In the genomic region with DNA sequence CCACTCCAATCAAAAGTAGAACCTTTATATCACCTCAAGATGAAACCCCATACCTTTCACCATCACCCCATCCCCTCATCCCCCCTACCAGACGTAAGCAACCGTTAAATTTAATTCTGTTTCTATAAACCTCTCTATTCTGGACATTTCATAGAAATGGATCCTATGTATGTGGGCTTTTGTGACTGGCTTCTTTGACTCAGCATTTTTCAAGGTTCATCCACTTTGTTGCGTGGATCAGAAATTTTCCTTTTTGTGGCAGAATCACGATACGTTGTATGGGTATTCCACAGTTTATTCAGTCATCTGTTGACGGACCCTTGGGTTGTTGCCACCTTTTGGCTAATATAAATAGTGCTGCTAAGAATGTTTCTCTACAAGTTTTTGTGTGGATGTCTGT, we compare ENCODE assay signal across 18 cellular contexts. TPM values are rescaled to one million over a fixed set of nuclear protein-coding genes. Genes with fewer than 3 reads are reported as not detected.
DNase-seq lines count a peak whose midpoint lies in the region; ATAC-seq, FAIRE-seq and TF ChIP-seq lines count a peak whose summit lies in the region.
"Had no signal": no experiment of that assay in that cellular context is flagged by ENCODE, and none has a peak within 500 bp of the region (broad histone marks: within the 10 kb centered on the region; RNA-seq: fewer than 3 reads in every experiment).

No MANE protein-coding gene starts in this region.

- CTCF ChIA-PET in A549 (lab: Yijun Ruan, JAX) (no interaction called here), OCI-LY7 (lab: Charles Lee; ENCODE audit: unreplicated experiment) (no interaction called here), MCF 10A (lab: Yijun Ruan, JAX) (no interaction called here)

- no peak overlapping the region for H3K27ac Mint-ChIP-seq in memory B cell
- no peak overlapping the region for H3K27ac Mint-ChIP-seq in MCF 10A (ENCODE audit: low read depth, unreplicated experiment)
- H3K27ac Mint-ChIP-seq: CD14-positive monocyte; CD8-positive, alpha-beta T cell had no signal

- peaks cover 52% of the 10 kb centered on the region for H4K20me1 ChIP-seq in OCI-LY7 (ENCODE audit: insufficient read depth, low read length)
- no peaks in the 10 kb centered on the region for H4K20me1 ChIP-seq in osteoblast (ENCODE audit: insufficient read depth, low read length)

- H3K27ac ChIP-seq in A549 = no peak overlapping the region
- H3K27ac ChIP-seq in OCI-LY7 (ENCODE audit: low read depth, low read length, poor library complexity, severe bottlenecking) = peak overlapping the region; percentile 17
- H3K27ac ChIP-seq in osteoblast (ENCODE audit: low read depth, low read length) = no peak overlapping the region
- H3K27ac ChIP-seq: HL-60 had no signal

- H3K36me3 Mint-ChIP-seq in memory B cell (peaks cover 44% of the 10 kb centered on the region), MCF 10A (ENCODE audit: insufficient read depth, unreplicated experiment) (no peaks in the 10 kb centered on the region)
- H3K36me3 Mint-ChIP-seq: CD8-positive, alpha-beta T cell had no signal

- no peaks in the 10 kb centered on the region for H3K27me3 Mint-ChIP-seq in memory B cell
- no peaks in the 10 kb centered on the region for H3K27me3 Mint-ChIP-seq in MCF 10A (ENCODE audit: insufficient read depth, unreplicated experiment)

- intact Hi-C loops in OCI-LY7 (cut with micrococcal nuclease; ENCODE audit: unreplicated experiment) (no loop called here), MCF 10A (cut with micrococcal nuclease) (no loop called here)

- H3K36me3 ChIP-seq in OCI-LY7 (ENCODE audit: insufficient read depth, low read length) (peaks cover 82% of the 10 kb centered on the region), osteoblast (ENCODE audit: insufficient read depth, low read length) (no peaks in the 10 kb centered on the region)

- no peak for TF ChIP-seq CTCF in A549 (IDR thresholded peaks at IDR 0.05)
- no peak for TF ChIP-seq CTCF in GM12864 (IDR thresholded peaks at IDR 0.05; ENCODE audit: low read depth, low read length, missing control alignments)
- no peak for TF ChIP-seq CTCF in OCI-LY7 (conservative IDR thresholded peaks at IDR 0.05; ENCODE audit: low read length)
- no peak for TF ChIP-seq CTCF in osteoblast (IDR thresholded peaks at IDR 0.05; ENCODE audit: extremely low read depth, low read depth, low read length)
- TF ChIP-seq CTCF in MCF 10A (IDR thresholded peaks at IDR 0.05; ENCODE audit: unreplicated experiment) = no peak

- DNase-seq in A549 (ENCODE audit: low read depth in 1 of 2, low spot score in 1 of 2) (no peak), GM12864 (ENCODE audit: low read depth) (no peak), OCI-LY7 (ENCODE audit: low spot score) (no peak), memory B cell (ENCODE audit: low spot score in 2 of 2) (no peak), osteoblast (ENCODE audit: insufficient read length, low spot score, missing footprints) (no peak), MCF 10A (ENCODE audit: unreplicated experiment) (no peak)
- DNase-seq in activated naive CD4-positive, alpha-beta T cell treated with Interleukin-2 at 50 U/mL for 16 hours = no peak
- DNase-seq: CD8-positive, alpha-beta T cell; COR-L47; DMS153; DND-41; GDM1; HCEC 1CT had no signal

- H3K9me3 ChIP-seq in A549 (no peaks in the 10 kb centered on the region), OCI-LY7 (ENCODE audit: low read length) (no peaks in the 10 kb centered on the region), osteoblast (ENCODE audit: low read depth, low read length) (no peaks in the 10 kb centered on the region)

- H3K4me3 ChIP-seq in A549 (no peak overlapping the region), GM12864 (ENCODE audit: low read depth, low read length) (peak overlapping the region; percentile 1; the same call in 1 of the 2 replicates), OCI-LY7 (ENCODE audit: low read depth, low read length, poor library complexity, severe bottlenecking) (peak overlapping the region; percentile 76), osteoblast (ENCODE audit: insufficient read depth, low read length) (no peak overlapping the region)

- POLR2A ChIA-PET in A549 (lab: Yijun Ruan, JAX) (no interaction called here), OCI-LY7 (lab: Charles Lee) (interaction anchor here (0.6 to 1.6 kb wide), 2 partner anchors 11 to 41 kb away, joined by 5 read pairs; no protein-coding TSS in a partner anchor), MCF 10A (lab: Yijun Ruan, JAX) (no interaction called here)

- H3K4me2 ChIP-seq in A549 (no peak overlapping the region), OCI-LY7 (ENCODE audit: low read length) (peak overlapping the region; percentile 92), osteoblast (ENCODE audit: insufficient read depth, low read length) (no peak overlapping the region)

- FAIRE-seq in A549 (lab: Jason Lieb, UNC) = no peak
- FAIRE-seq: A204.1, D721Med, H1 had no signal

- no peak for TF ChIP-seq POLR2A in A549 (IDR thresholded peaks at IDR 0.05; ENCODE audit: low read length)

- H3K79me2 ChIP-seq in OCI-LY7 (ENCODE audit: insufficient read depth, low read depth, low read length) = peaks cover 100% of the 10 kb centered on the region
- no peaks in the 10 kb centered on the region for H3K79me2 ChIP-seq in osteoblast (ENCODE audit: insufficient read depth, low read length)

- H2AFZ ChIP-seq in OCI-LY7 (ENCODE audit: low read length) = no peak overlapping the region
- no peak overlapping the region for H2AFZ ChIP-seq in osteoblast (ENCODE audit: low read length)

- H3K27me3 ChIP-seq in osteoblast (ENCODE audit: insufficient read depth, low read length) = no peaks in the 10 kb centered on the region

- peak overlapping the region; percentile 32 for H3K4me3 Mint-ChIP-seq in memory B cell
- no peak overlapping the region for H3K4me3 Mint-ChIP-seq in MCF 10A (ENCODE audit: unreplicated experiment)
- H3K4me3 Mint-ChIP-seq: CD14-positive monocyte; CD8-positive, alpha-beta T cell had no signal

- H3K9me3 Mint-ChIP-seq in memory B cell = no peaks in the 10 kb centered on the region
- H3K9me3 Mint-ChIP-seq in MCF 10A (ENCODE audit: unreplicated experiment) = no peaks in the 10 kb centered on the region
- H3K9me3 Mint-ChIP-seq: CD8-positive, alpha-beta T cell had no signal

- no peaks in the 10 kb centered on the region for H3K4me1 ChIP-seq in A549
- H3K4me1 ChIP-seq in OCI-LY7 (ENCODE audit: insufficient read depth, low read length, poor library complexity, severe bottlenecking) = peaks cover 86% of the 10 kb centered on the region
- no peaks in the 10 kb centered on the region for H3K4me1 ChIP-seq in osteoblast (ENCODE audit: insufficient read depth, low read length)

- H3K4me1 Mint-ChIP-seq in memory B cell (peaks cover 72% of the 10 kb centered on the region), MCF 10A (ENCODE audit: insufficient read depth, unreplicated experiment) (no peaks in the 10 kb centered on the region)

- no peak for TF ChIP-seq EP300 in A549 (IDR thresholded peaks at IDR 0.05)

- 92% methylated on average over 6 of the region's 6 CpGs for WGBS in A549 (ENCODE audit: missing lambda C conversion rate)

- TF ChIP-seq RAD21 in A549 (conservative IDR thresholded peaks at IDR 0.05 in 1 of 2, IDR thresholded peaks at IDR 0.05 in 1 of 2) = no peak

- BruUV-seq in OCI-LY7 (replicated peaks; lab: Mats Ljungman, UMichigan) (no TSS peak), MCF 10A (replicated peaks; lab: Mats Ljungman, UMichigan) (no TSS peak)

- ATAC-seq in A549 (no peak), memory B cell (ENCODE audit: low read depth) (no peak)
- ATAC-seq: CD8-positive, alpha-beta T cell had no signal

- H3K9me2 ChIP-seq in OCI-LY7 (ENCODE audit: insufficient read depth, low read length) = no peaks in the 10 kb centered on the region

TF ChIP-seq in A549, 52 proteins besides CTCF, POLR2A, EP300 and RAD21:
- TF ChIP-seq NPAS2 (CRISPR knock-in tag; IDR thresholded peaks at IDR 0.05; ENCODE audit: borderline replicate concordance) = no peak
- TF ChIP-seq MYC (IDR thresholded peaks at IDR 0.05; ENCODE audit: borderline replicate concordance, low read length) = no peak
- TF ChIP-seq MAFK (IDR thresholded peaks at IDR 0.05; ENCODE audit: partially characterized antibody) = peak; percentile 27
- no peak for TF ChIP-seq ZSCAN20 (CRISPR knock-in tag; IDR thresholded peaks at IDR 0.05)
- no peak for TF ChIP-seq NFE2L2 (conservative IDR thresholded peaks at IDR 0.05; ENCODE audit: low read length)
- TF ChIP-seq, protein P1, sequence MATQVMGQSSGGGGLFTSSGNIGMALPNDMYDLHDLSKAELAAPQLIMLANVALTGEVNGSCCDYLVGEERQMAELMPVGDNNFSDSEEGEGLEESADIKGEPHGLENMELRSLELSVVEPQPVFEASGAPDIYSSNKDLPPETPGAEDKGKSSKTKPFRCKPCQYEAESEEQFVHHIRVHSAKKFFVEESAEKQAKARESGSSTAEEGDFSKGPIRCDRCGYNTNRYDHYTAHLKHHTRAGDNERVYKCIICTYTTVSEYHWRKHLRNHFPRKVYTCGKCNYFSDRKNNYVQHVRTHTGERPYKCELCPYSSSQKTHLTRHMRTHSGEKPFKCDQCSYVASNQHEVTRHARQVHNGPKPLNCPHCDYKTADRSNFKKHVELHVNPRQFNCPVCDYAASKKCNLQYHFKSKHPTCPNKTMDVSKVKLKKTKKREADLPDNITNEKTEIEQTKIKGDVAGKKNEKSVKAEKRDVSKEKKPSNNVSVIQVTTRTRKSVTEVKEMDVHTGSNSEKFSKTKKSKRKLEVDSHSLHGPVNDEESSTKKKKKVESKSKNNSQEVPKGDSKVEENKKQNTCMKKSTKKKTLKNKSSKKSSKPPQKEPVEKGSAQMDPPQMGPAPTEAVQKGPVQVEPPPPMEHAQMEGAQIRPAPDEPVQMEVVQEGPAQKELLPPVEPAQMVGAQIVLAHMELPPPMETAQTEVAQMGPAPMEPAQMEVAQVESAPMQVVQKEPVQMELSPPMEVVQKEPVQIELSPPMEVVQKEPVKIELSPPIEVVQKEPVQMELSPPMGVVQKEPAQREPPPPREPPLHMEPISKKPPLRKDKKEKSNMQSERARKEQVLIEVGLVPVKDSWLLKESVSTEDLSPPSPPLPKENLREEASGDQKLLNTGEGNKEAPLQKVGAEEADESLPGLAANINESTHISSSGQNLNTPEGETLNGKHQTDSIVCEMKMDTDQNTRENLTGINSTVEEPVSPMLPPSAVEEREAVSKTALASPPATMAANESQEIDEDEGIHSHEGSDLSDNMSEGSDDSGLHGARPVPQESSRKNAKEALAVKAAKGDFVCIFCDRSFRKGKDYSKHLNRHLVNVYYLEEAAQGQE (IDR thresholded peaks at IDR 0.05) = no peak

RNA-seq across cellular contexts. Expression of a gene that starts 8.6 kb away (rescaled TPM):
- polyA plus RNA-seq in A549 (2011; rRNA removed) (6.0 and 8.2 TPM in 2 replicates), A549 (2017; fragmentation: RNase III; extraction: RNeasy Plus Mini Kit Qiagen cat#74134 plus additional on column Dnase treatment) (2.5 to 2.8 TPM (median 2.8 TPM) in 3 replicates)
- polyA plus RNA-seq in A549 (2012; cell fraction: cytosol; rRNA removed) = 3.6 and 4.2 TPM in 2 replicates
- polyA plus RNA-seq in A549 (2012; cell fraction: nucleus; rRNA removed) = 13.4 and 13.8 TPM in 2 replicates
- 16.9 and 22.0 TPM in 2 replicates for polyA minus RNA-seq in A549 (2011; rRNA and poly(A)+ RNA removed)
- 196 and 198 TPM in 2 replicates for total RNA-seq in OCI-LY7 (2014; rRNA removed; shearing (Covaris generic))
- total RNA-seq in OCI-LY7 (2022) (464 and 485 TPM in 2 replicates), osteoblast (0.59 and 1.1 TPM in 2 replicates), MCF 10A (2022) (5.2 and 6.0 TPM in 2 replicates)

Comparison
In these comparisons a context has a peak if more than half of its experiments do, and no peak if none do; other contexts are left out.
1. H3K4me3 ChIP-seq: peak in GM12864 (single experiment) and OCI-LY7 (single experiment); none in A549 (single experiment) and osteoblast (single experiment).
2. RNA of a gene that starts 8.6 kb away (total RNA-seq): 196 to 485 TPM in OCI-LY7; 5.2 to 6.0 TPM in MCF 10A and 0.59 to 1.1 TPM in osteoblast; every median in the first group is over 10 times any median in the second.